1 cellular context compared by ENCODE assay signal in genomic region chr17:17663160-17664072, GRCh38.
A peak's percentile ranks its signal among the peaks of the same experiment; 100 is the strongest.
TF ChIP-seq lines count a peak whose summit lies in the region.

No MANE protein-coding gene starts in this region.

TF ChIP-seq in HEK293, 187 proteins besides CTCF, POLR2A, EP300 and RAD21 (continued from another document):
- TF ChIP-seq MYNN (tag by site-specific recombination; IDR thresholded peaks at IDR 0.05; ENCODE audit: borderline replicate concordance) (no peak), EGR2 (tag by site-specific recombination; IDR thresholded peaks at IDR 0.05; ENCODE audit: low read depth) (peak; percentile 95), KLF10 (tag by site-specific recombination; IDR thresholded peaks at IDR 0.05) (peak; percentile 62), TRIM28 (IDR thresholded peaks at IDR 0.05; ENCODE audit: borderline replicate concordance, low read length) (peak; percentile 53; the same call in 1 of the 2 replicates), PATZ1 (tag by site-specific recombination; IDR thresholded peaks at IDR 0.05) (peak; percentile 51; the same call in 1 of the 2 replicates)
